In the genomic region with DNA sequence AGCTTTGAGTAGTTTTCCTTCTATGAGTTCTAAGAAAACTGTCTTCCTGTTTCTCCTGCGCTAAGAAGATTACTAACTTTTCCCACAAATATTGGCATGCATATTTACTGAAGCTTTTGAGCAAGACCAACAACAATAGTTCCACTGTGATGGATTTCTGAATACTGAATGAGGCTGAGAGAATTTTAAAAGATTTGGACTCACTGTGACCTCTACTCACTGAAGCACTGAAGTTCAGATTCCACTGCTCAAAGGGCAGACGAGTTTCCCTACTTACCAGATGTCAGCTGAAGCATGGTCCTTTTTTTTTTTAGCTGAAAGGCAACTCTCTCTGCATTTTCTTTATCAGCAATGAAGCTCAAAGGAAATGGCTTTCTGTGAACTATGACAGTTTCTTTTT, we compare ENCODE assay signal across 13 cellular contexts.
DNase-seq lines count a peak whose midpoint lies in the region; ATAC-seq and TF ChIP-seq lines count a peak whose summit lies in the region.
"Had no signal": no experiment of that assay in that cellular context is flagged by ENCODE, and none has a peak within 500 bp of the region (broad histone marks: within the 10 kb centered on the region; RNA-seq: fewer than 3 reads in every experiment).

No MANE protein-coding gene starts in this region.

- H3K4me3 ChIP-seq in cardiac fibroblast (replicated peaks in 1 of 2; ENCODE audit: low read depth in 2 of 2, low read length in 2 of 2) (no peak overlapping the region), skeletal muscle satellite cell (ENCODE audit: low read length) (no peak overlapping the region), PC-3 (ENCODE audit: low read length) (no peak overlapping the region)

- H3K9ac ChIP-seq in skeletal muscle satellite cell (ENCODE audit: low read depth, low read length) (no peak overlapping the region), PC-3 (ENCODE audit: low read length) (no peak overlapping the region)

- no peak; the same call in 1 of the 2 replicates for ATAC-seq in PC-3
- ATAC-seq: activated CD8-positive, alpha-beta T cell treated with anti-CD3 and anti-CD28 coated beads for 36 hours; T-cell had no signal

- H3K9me2 ChIP-seq in PC-3 (replicated peaks; ENCODE audit: low read length) = no peaks in the 10 kb centered on the region

- no peaks in the 10 kb centered on the region for H3F3A ChIP-seq in PC-3 (ENCODE audit: low read length, unreplicated experiment)

- H2AFZ ChIP-seq in PC-3 (ENCODE audit: low read length) = no peak overlapping the region

- POLR2A ChIA-PET in PC-3 (lab: Charles Lee; ENCODE audit: unreplicated experiment) = no interaction called here

- H3K9me3 ChIP-seq in skeletal muscle satellite cell (replicated peaks; ENCODE audit: low read length) (no peaks in the 10 kb centered on the region), PC-3 (ENCODE audit: low read length) (no peaks in the 10 kb centered on the region)

- H3K79me2 ChIP-seq in PC-3 (ENCODE audit: low read length) = no peaks in the 10 kb centered on the region

- DNase-seq in M059J (ENCODE audit: low read depth) (peak; percentile 83), cardiac fibroblast (ENCODE audit: low read depth in 2 of 2) (peak; percentile 52 to 62), iris pigment epithelial cell (ENCODE audit: low read depth) (peak; percentile 71), Kasumi-1 (lab: John Stamatoyannopoulos, UW) (no peak), SHP77 (lab: John Stamatoyannopoulos, UW) (no peak), PC-3 (no peak)
- DNase-seq: activated CD8-positive, alpha-beta T cell treated with anti-CD3 and anti-CD28 coated beads for 36 hours; activated naive CD4-positive, alpha-beta T cell treated with anti-CD3 and anti-CD28 coated beads, Interleukin-2, amount 50 U/mL, for 16 hours; naive B cell; NCI-H1436; NCI-H748 treated with DMSO at 0.1 percent for 48 hours; T-cell had no signal

- H3K36me3 ChIP-seq in skeletal muscle satellite cell (ENCODE audit: insufficient read depth, low read length) = no peaks in the 10 kb centered on the region
- H3K36me3 ChIP-seq in PC-3 (ENCODE audit: low read depth, low read length) = no peaks in the 10 kb centered on the region

- H3K4me1 ChIP-seq in skeletal muscle satellite cell (ENCODE audit: control insufficient read depth, insufficient read depth, low read length) (peaks cover 28% of the 10 kb centered on the region), PC-3 (ENCODE audit: insufficient read depth, low read length) (peaks cover 25% of the 10 kb centered on the region)

- CTCF ChIA-PET in PC-3 (lab: Charles Lee) = no interaction called here

- H3K27ac ChIP-seq in PC-3 (ENCODE audit: low read length) = no peak overlapping the region

- peak overlapping the region; percentile 8 for H3K4me2 ChIP-seq in skeletal muscle satellite cell (ENCODE audit: low read length)
- no peak overlapping the region for H3K4me2 ChIP-seq in PC-3 (ENCODE audit: low read length)

- TF ChIP-seq CTCF in cardiac fibroblast (IDR thresholded peaks at IDR 0.05; ENCODE audit: low read depth, low read length) = no peak
- no peak for TF ChIP-seq CTCF in PC-3 (conservative IDR thresholded peaks at IDR 0.05; ENCODE audit: low read depth, low read length)

- H4K20me1 ChIP-seq in PC-3 (ENCODE audit: low read length) = no peaks in the 10 kb centered on the region

- intact Hi-C loops in PC-3 (cut with micrococcal nuclease) = loop anchor here (10.0 kb wide), 1 partner anchor 181 kb away; no protein-coding TSS in a partner anchor

- no TSS peak for BruUV-seq in PC-3 (replicated peaks; lab: Mats Ljungman, UMichigan)

- H3K27me3 ChIP-seq in skeletal muscle satellite cell (ENCODE audit: control insufficient read depth, insufficient read depth, low read length) (no peaks in the 10 kb centered on the region), PC-3 (ENCODE audit: low read length) (no peaks in the 10 kb centered on the region)

Comparison
In these comparisons a context has a peak if more than half of its experiments do, and no peak if none do; other contexts are left out.
1. DNase-seq: peak in M059J (single experiment), cardiac fibroblast (2 of 2) and iris pigment epithelial cell (single experiment); none in Kasumi-1 (0 of 2), SHP77 (0 of 2) and PC-3 (single experiment).